ENCODE assay signal across 15 cellular contexts in genomic region chr12:106096376-106096775, GRCh38. TPM values are rescaled to one million over a fixed set of nuclear protein-coding genes. Genes with fewer than 3 reads are reported as not detected.
DNase-seq lines count a peak whose midpoint lies in the region; ATAC-seq and TF ChIP-seq lines count a peak whose summit lies in the region.
"Had no signal": no experiment of that assay in that cellular context is flagged by ENCODE, and none has a peak within 500 bp of the region (broad histone marks: within the 10 kb centered on the region; RNA-seq: fewer than 3 reads in every experiment).

No MANE protein-coding gene starts in this region.

- WGBS in right lobe of liver (ENCODE audit: insufficient coverage, low coverage, low lambda C conversion rate, missing lambda C conversion rate): 19% methylated on average over 10 of the region's 12 CpGs

- H3K36me3 ChIP-seq in right lobe of liver (no peaks in the 10 kb centered on the region), stomach smooth muscle (ENCODE audit: control insufficient read depth in 2 of 2, insufficient read depth in 2 of 2, low read length in 2 of 2) (no peaks in the 10 kb centered on the region)

- no peak overlapping the region for H3K9ac ChIP-seq in stomach smooth muscle (ENCODE audit: low read length in 2 of 2)

- H3K4me1 ChIP-seq in right lobe of liver (peaks cover 0 to 50% (median 24%) of the 10 kb centered on the region in 4 donors), stomach smooth muscle (ENCODE audit: control insufficient read depth, insufficient read depth, low read length) (peaks cover 17% of the 10 kb centered on the region)

- H3K27ac ChIP-seq in right lobe of liver (peak overlapping the region; percentile 53 to 67 (median 55)), stomach smooth muscle (ENCODE audit: low read length) (peak overlapping the region; percentile 24)
- H3K27ac ChIP-seq: brain microvascular endothelial cell had no signal

- no peak for TF ChIP-seq POLR2A in right lobe of liver (IDR thresholded peaks at IDR 0.05)

- H3K27me3 ChIP-seq in right lobe of liver (no peaks in the 10 kb centered on the region), stomach smooth muscle (ENCODE audit: control insufficient read depth in 1 of 2, insufficient read depth in 2 of 2, low read length in 2 of 2) (no peaks in the 10 kb centered on the region)
- H3K27me3 ChIP-seq: brain microvascular endothelial cell had no signal

- TF ChIP-seq CTCF in epithelial cell of proximal tubule (conservative IDR thresholded peaks at IDR 0.05; ENCODE audit: low read depth, low read length): no peak
- no peak for TF ChIP-seq CTCF in right lobe of liver (IDR thresholded peaks at IDR 0.05)

- intact Hi-C loops in right lobe of liver (cut with DNase I): no loop called here

- DNase-seq in NCI-H2029 (lab: John Stamatoyannopoulos, UW) (peak; percentile 25), epithelial cell of proximal tubule (ENCODE audit: low read depth) (peak; percentile 70), right lobe of liver (peak; percentile 64 to 81 (median 78)), SKM-1 treated with dmso at 0.1 percent for 144 hours (lab: John Stamatoyannopoulos, UW; ENCODE audit: unreplicated experiment) (no peak), ureter (ENCODE audit: low spot score) (no peak), NCI-H2227 treated with DMSO at 0.1 percent for 48 hours (lab: John Stamatoyannopoulos, UW) (no peak)
- DNase-seq in stimulated activated CD4-positive, alpha-beta T cell treated with anti-CD3 and anti-CD28 coated beads, Interleukin-4, amount 100 ng/mL, for 4 hours: no peak
- DNase-seq: activated CD4-positive, alpha-beta T cell treated with anti-CD3 and anti-CD28 coated beads, Interleukin-2, amount 10 ng/mL, durations not matched to agents 7 days and 5 days; C1 segment of cervical spinal cord; naive thymus-derived CD8-positive, alpha-beta T cell; NCI-H187; stimulated activated CD8-positive, alpha-beta memory T cell treated with anti-CD3 and anti-CD28 coated beads, Interleukin-4, amount 100 ng/mL, for 48 hours; T-helper 1 cell had no signal

- H3K9me3 ChIP-seq in right lobe of liver: no peaks in the 10 kb centered on the region
- no peaks in the 10 kb centered on the region for H3K9me3 ChIP-seq in stomach smooth muscle (ENCODE audit: control insufficient read depth in 2 of 2, low read length in 2 of 2)

- ATAC-seq in right lobe of liver: peak; percentile 89 to 92 (median 90)
- ATAC-seq: naive thymus-derived CD8-positive, alpha-beta T cell had no signal

- H3K4me3 ChIP-seq in epithelial cell of proximal tubule (ENCODE audit: low read depth, low read length) (no peak overlapping the region), right lobe of liver (no peak overlapping the region), stomach smooth muscle (ENCODE audit: low read length in 2 of 2) (peak overlapping the region in 1 of 2 donors; percentile 35)

RNA-seq across cellular contexts. Expression of gene NUAK1, which starts 42.4 kb away (rescaled TPM):
- total RNA-seq in epithelial cell of proximal tubule (15.6 and 34.5 TPM in 2 replicates), right lobe of liver (10 to 100 TPM in 1 of 6 experiments, 1 to 10 TPM in 5; 2.0 to 11.0 (median 3.5) TPM), ureter (16.0 TPM)
- total RNA-seq: activated CD4-positive, alpha-beta T cell treated with anti-CD3 and anti-CD28 coated beads, Interleukin-2, amount 10 ng/mL, durations not matched to agents 7 days and 5 days; naive thymus-derived CD8-positive, alpha-beta T cell had no signal

Comparison
In these comparisons a context has a peak if more than half of its experiments do, and no peak if none do; other contexts are left out.
1. DNase-seq: peak in NCI-H2029 (single experiment), epithelial cell of proximal tubule (single experiment) and right lobe of liver (3 of 3); none in SKM-1 treated with dmso at 0.1 percent for 144 hours (single experiment), stimulated activated CD4-positive, alpha-beta T cell treated with anti-CD3 and anti-CD28 coated beads, Interleukin-4, amount 100 ng/mL, for 4 hours (0 of 2), ureter (single experiment) and NCI-H2227 treated with DMSO at 0.1 percent for 48 hours (single experiment).